ENCODE assay signal across 1 cellular context in genomic region chr14:88327497-88327896, GRCh38.
TF ChIP-seq lines count a peak whose summit lies in the region.

No MANE protein-coding gene starts in this region.

TF ChIP-seq in GM23338, 12 proteins besides CTCF, POLR2A, EP300 and RAD21 (continued from another document):
- no peak for TF ChIP-seq ZNF462 (CRISPR knock-in tag; IDR thresholded peaks at IDR 0.05)
- TF ChIP-seq CREB1 (CRISPR knock-in tag; IDR thresholded peaks at IDR 0.05; ENCODE audit: low read depth) = no peak
- no peak for TF ChIP-seq EZH2 (IDR thresholded peaks at IDR 0.05; ENCODE audit: low read depth, unreplicated experiment)
TF ChIP-seq in GM23338: peak in this region for 0.
